ENCODE assay signal across 1 cellular context in the genomic region with DNA sequence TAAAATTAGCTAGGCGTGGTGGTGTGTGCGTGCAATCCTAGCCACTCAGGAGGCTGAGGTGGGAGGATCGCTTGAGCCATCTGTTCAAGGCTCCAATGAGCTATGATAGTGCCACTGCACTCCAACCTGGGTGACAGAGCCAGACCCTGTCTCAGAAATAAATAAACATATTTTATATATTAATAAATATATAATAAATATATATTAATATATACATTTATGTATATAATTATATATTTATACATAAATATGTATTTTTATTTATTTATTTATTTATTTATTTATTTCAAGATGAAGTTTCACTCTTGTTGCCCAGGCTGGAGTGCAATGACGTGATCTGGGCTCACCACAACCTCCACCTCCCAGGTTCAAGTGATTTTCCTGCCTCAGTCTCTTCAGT. TPM values are rescaled to one million over a fixed set of nuclear protein-coding genes. Genes with fewer than 3 reads are reported as not detected.
"Had no signal": no experiment of that assay in that cellular context is flagged by ENCODE, and none has a peak within 500 bp of the region (broad histone marks: within the 10 kb centered on the region; RNA-seq: fewer than 3 reads in every experiment).

No MANE protein-coding gene starts in this region.

RNA-seq across cellular contexts. Expression of gene AFAP1, which starts 4.0 kb away (rescaled TPM):
- total RNA-seq: OCI-LY7 had no signal
